20 cellular contexts compared by ENCODE assay signal in genomic region chr2:69635426-69635825, GRCh38. TPM values are rescaled to one million over a fixed set of nuclear protein-coding genes. Genes with fewer than 3 reads are reported as not detected.
A peak's percentile ranks its signal among the peaks of the same experiment; 100 is the strongest.
DNase-seq lines count a peak whose midpoint lies in the region; ATAC-seq and TF ChIP-seq lines count a peak whose summit lies in the region.
"Had no signal": no experiment of that assay in that cellular context is flagged by ENCODE, and none has a peak within 500 bp of the region (broad histone marks: within the 10 kb centered on the region; RNA-seq: fewer than 3 reads in every experiment).

No MANE protein-coding gene starts in this region.

- BruUV-seq in mammary epithelial cell (replicated peaks; lab: Mats Ljungman, UMichigan): no TSS peak

- peaks cover 30% of the 10 kb centered on the region for H3K36me3 Mint-ChIP-seq in stimulated activated naive CD8-positive, alpha-beta T cell treated with anti-CD3 and anti-CD28 coated beads, Interleukin-15, Interleukin-2, amounts not matched to agents 100 ng/mL and 50 ng/mL, for 24 hours (ENCODE audit: low read depth)
- H3K36me3 Mint-ChIP-seq: IgD-negative memory B cell had no signal

- no peaks in the 10 kb centered on the region for H3K9me2 ChIP-seq in Loucy (replicated peaks; ENCODE audit: low read depth, low read length)

- no peak for ATAC-seq in stimulated activated naive CD8-positive, alpha-beta T cell treated with anti-CD3 and anti-CD28 coated beads, Interleukin-15, amount 100 ng/mL, for 72 hours
- ATAC-seq in left colon: peak; percentile 19

- dilution Hi-C loops in mammary epithelial cell (cut with HindIII; ENCODE audit: low sequenced_read_pairs): loop anchor here (5.0 kb wide), 2 partner anchors 33 to 73 kb away; no protein-coding TSS in a partner anchor

- in situ Hi-C loops in mammary epithelial cell (cut with MboI; ENCODE audit: low sequenced_read_pairs in 2 of 2): no loop called here

- no peaks in the 10 kb centered on the region for H3K9me3 Mint-ChIP-seq in stimulated activated naive CD8-positive, alpha-beta T cell treated with anti-CD3 and anti-CD28 coated beads, Interleukin-15, Interleukin-2, amounts not matched to agents 100 ng/mL and 50 ng/mL, for 24 hours
- H3K9me3 Mint-ChIP-seq in stimulated activated naive CD8-positive, alpha-beta T cell treated with anti-CD3 and anti-CD28 coated beads, Interleukin-15, amount 100 ng/mL, for 72 hours: no peaks in the 10 kb centered on the region
- H3K9me3 Mint-ChIP-seq: IgD-negative memory B cell had no signal

- TF ChIP-seq CTCF in Loucy (conservative IDR thresholded peaks at IDR 0.05; ENCODE audit: low read length) (no peak), mammary epithelial cell (conservative IDR thresholded peaks at IDR 0.05 in 1 of 2, IDR thresholded peaks at IDR 0.05 in 1 of 2; ENCODE audit: extremely low read depth in 1 of 2, insufficient read depth in 1 of 2, low read depth in 1 of 2, low read length in 2 of 2) (no peak)

- H3K4me1 ChIP-seq in Loucy (ENCODE audit: insufficient read depth, low read length, poor library complexity, severe bottlenecking): peaks cover 63% of the 10 kb centered on the region
- H3K4me1 ChIP-seq in mammary epithelial cell (ENCODE audit: insufficient read depth, low read length): no peaks in the 10 kb centered on the region

- H4K20me1 ChIP-seq in Loucy (ENCODE audit: insufficient read depth, low read length, poor library complexity, severe bottlenecking) (peaks cover 65% of the 10 kb centered on the region), mammary epithelial cell (ENCODE audit: insufficient read depth, low read length) (no peaks in the 10 kb centered on the region)

- WGBS in mammary epithelial cell (ENCODE audit: low coverage, missing lambda C conversion rate): 78% methylated on average over 3 of the region's 3 CpGs

- no peaks in the 10 kb centered on the region for H3K36me3 ChIP-seq in Loucy (ENCODE audit: insufficient read depth, low read length)
- peaks cover 1% of the 10 kb centered on the region for H3K36me3 ChIP-seq in mammary epithelial cell (ENCODE audit: insufficient read depth, low read length)

- H3K4me2 ChIP-seq in Loucy (ENCODE audit: low read depth, low read length, poor library complexity, severe bottlenecking): peak overlapping the region; percentile 87
- no peak overlapping the region for H3K4me2 ChIP-seq in mammary epithelial cell (ENCODE audit: insufficient read depth, low read depth, low read length)

- no peak overlapping the region for H3K9ac ChIP-seq in Loucy (ENCODE audit: low read depth, low read length, poor library complexity, severe bottlenecking)
- H3K9ac ChIP-seq in mammary epithelial cell (ENCODE audit: insufficient read depth, low read length): no peak overlapping the region

- H3K27ac ChIP-seq in mammary epithelial cell (ENCODE audit: insufficient read depth, low read depth, low read length): no peak overlapping the region
- H3K27ac ChIP-seq: SJSA1 had no signal

- H3K79me2 ChIP-seq in Loucy (ENCODE audit: insufficient read depth, low read length): peaks cover 96% of the 10 kb centered on the region
- peaks cover 89% of the 10 kb centered on the region for H3K79me2 ChIP-seq in mammary epithelial cell (ENCODE audit: insufficient read depth, low read length)

- H3K4me3 ChIP-seq in Loucy (ENCODE audit: low read length, poor library complexity, severe bottlenecking) (peak overlapping the region; percentile 41), mammary epithelial cell (replicated peaks in 1 of 3; ENCODE audit: insufficient read depth in 1 of 3, low read depth in 2 of 3, low read length in 3 of 3) (no peak overlapping the region)
- H3K4me3 ChIP-seq: SJSA1 had no signal

- no peaks in the 10 kb centered on the region for H3K27me3 Mint-ChIP-seq in stimulated activated naive CD8-positive, alpha-beta T cell treated with anti-CD3 and anti-CD28 coated beads, Interleukin-15, Interleukin-2, amounts not matched to agents 100 ng/mL and 50 ng/mL, for 24 hours
- H3K27me3 Mint-ChIP-seq in stimulated activated naive CD8-positive, alpha-beta T cell treated with anti-CD3 and anti-CD28 coated beads, Interleukin-15, amount 100 ng/mL, for 72 hours: no peaks in the 10 kb centered on the region

- peak overlapping the region; percentile 34 for H3K27ac Mint-ChIP-seq in stimulated activated naive CD8-positive, alpha-beta T cell treated with anti-CD3 and anti-CD28 coated beads, Interleukin-15, Interleukin-2, amounts not matched to agents 100 ng/mL and 50 ng/mL, for 24 hours
- H3K27ac Mint-ChIP-seq in stimulated activated naive CD8-positive, alpha-beta T cell treated with anti-CD3 and anti-CD28 coated beads, Interleukin-15, amount 100 ng/mL, for 72 hours: no peak overlapping the region
- H3K27ac Mint-ChIP-seq: IgD-negative memory B cell had no signal

- H3F3A ChIP-seq in Loucy (ENCODE audit: low read depth): no peaks in the 10 kb centered on the region

- no peak overlapping the region for H3K4me3 Mint-ChIP-seq in stimulated activated naive CD8-positive, alpha-beta T cell treated with anti-CD3 and anti-CD28 coated beads, Interleukin-15, Interleukin-2, amounts not matched to agents 100 ng/mL and 50 ng/mL, for 24 hours
- H3K4me3 Mint-ChIP-seq in stimulated activated naive CD8-positive, alpha-beta T cell treated with anti-CD3 and anti-CD28 coated beads, Interleukin-15, amount 100 ng/mL, for 72 hours: peak overlapping the region in 1 of 2 donors; percentile 14
- H3K4me3 Mint-ChIP-seq: IgD-negative memory B cell had no signal

- peaks cover 64% of the 10 kb centered on the region for H3K4me1 Mint-ChIP-seq in stimulated activated naive CD8-positive, alpha-beta T cell treated with anti-CD3 and anti-CD28 coated beads, Interleukin-15, Interleukin-2, amounts not matched to agents 100 ng/mL and 50 ng/mL, for 24 hours (ENCODE audit: low read depth)
- peaks cover 67% of the 10 kb centered on the region for H3K4me1 Mint-ChIP-seq in stimulated activated naive CD8-positive, alpha-beta T cell treated with anti-CD3 and anti-CD28 coated beads, Interleukin-15, amount 100 ng/mL, for 72 hours

- no peaks in the 10 kb centered on the region for H3K9me3 ChIP-seq in Loucy (ENCODE audit: insufficient read depth, low read depth, low read length)
- H3K9me3 ChIP-seq in mammary epithelial cell (replicated peaks; ENCODE audit: insufficient read depth, low read length): no peaks in the 10 kb centered on the region
- H3K9me3 ChIP-seq: SJSA1 had no signal

- no peak for DNase-seq in stimulated activated naive CD8-positive, alpha-beta T cell treated with anti-CD3 and anti-CD28 coated beads, Interleukin-15, amount 100 ng/mL, for 72 hours
- DNase-seq in left colon (no peak), mammary epithelial cell (no peak), C1 segment of cervical spinal cord (lab: John Stamatoyannopoulos, UW) (no peak), HuH-7.5 (ENCODE audit: low spot score) (no peak)
- DNase-seq: DMS53, EL, GF-D8, MV-4-11, NCI-H1105 treated with DMSO at 0.1 percent for 48 hours, NCI-H1694, NCI-H2081 treated with DMSO at 0.1 percent for 48 hours, NCI-H2171 treated with DMSO at 0.1 percent for 48 hours, NCI-H446 treated with DMSO at 0.1 percent for 48 hours, NCI-H526 treated with DMSO at 0.1 percent for 48 hours, OCI-M1 had no signal

- CTCF ChIA-PET in mammary epithelial cell (lab: Charles Lee; ENCODE audit: low non-redundant PET): no interaction called here

- H3K27me3 ChIP-seq in Loucy (ENCODE audit: insufficient read depth, low read length, poor library complexity, severe bottlenecking): no peaks in the 10 kb centered on the region
- no peaks in the 10 kb centered on the region for H3K27me3 ChIP-seq in mammary epithelial cell (ENCODE audit: insufficient read depth, low read length)
- H3K27me3 ChIP-seq: SJSA1 had no signal

- H2AFZ ChIP-seq in Loucy (ENCODE audit: low read length): no peak overlapping the region
- no peak overlapping the region for H2AFZ ChIP-seq in mammary epithelial cell (ENCODE audit: low read depth, low read length)

- intact Hi-C loops in left colon (cut with DNase I, micrococcal nuclease): no loop called here
- intact Hi-C loops in mammary epithelial cell (cut with micrococcal nuclease): no loop called here

RNA-seq across cellular contexts. Expression of gene AAK1, which starts 8.1 kb away (rescaled TPM):
- total RNA-seq in left colon: 10 to 100 TPM; 59.5 to 61.5 TPM
- total RNA-seq in mammary epithelial cell: 10 to 100 TPM; 86.2 to 97.0 TPM
- polyA plus RNA-seq in mammary epithelial cell: 27.9 TPM
- polyA minus RNA-seq in mammary epithelial cell: 137 TPM
